ENCODE assay signal across 15 cellular contexts in the genomic region with DNA sequence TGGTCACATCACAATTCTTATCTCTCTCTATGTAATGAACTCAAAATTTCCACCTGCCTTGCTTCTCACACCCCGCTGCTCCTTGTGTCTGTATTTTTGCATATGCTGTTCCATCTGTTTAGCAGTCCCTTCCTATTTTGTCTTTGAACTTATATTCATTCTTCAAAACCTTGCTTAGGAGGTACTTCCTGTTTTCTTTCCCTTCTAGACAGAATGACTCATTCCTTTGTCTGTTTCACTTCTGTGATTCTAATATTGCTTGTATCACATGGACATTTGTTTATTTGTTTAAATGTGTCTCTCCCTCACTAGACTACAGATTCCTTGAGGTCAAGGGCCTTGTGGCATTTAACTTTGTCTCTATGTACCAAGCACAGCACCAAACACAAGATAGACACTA.
A peak's percentile ranks its signal among the peaks of the same experiment; 100 is the strongest.
DNase-seq lines count a peak whose midpoint lies in the region; ATAC-seq and TF ChIP-seq lines count a peak whose summit lies in the region.
"Had no signal": no experiment of that assay in that cellular context is flagged by ENCODE, and none has a peak within 500 bp of the region (broad histone marks: within the 10 kb centered on the region; RNA-seq: fewer than 3 reads in every experiment).

No MANE protein-coding gene starts in this region.

- H3K9me3 ChIP-seq in T-helper 17 cell (ENCODE audit: control insufficient read depth, low read length, poor library complexity, severe bottlenecking): no peaks in the 10 kb centered on the region
- H3K9me3 ChIP-seq in right atrium auricular region: no peaks in the 10 kb centered on the region

- DNase-seq in Caki2 (ENCODE audit: low read depth): peak; percentile 58
- DNase-seq in T-helper 17 cell: no peak
- DNase-seq in activated T-cell treated with anti-CD3 and anti-CD28 coated beads, Interleukin-2, amount 50 U/mL, for 24 hours: no peak
- no peak for DNase-seq in HK-2 (ENCODE audit: unreplicated experiment)
- no peak for DNase-seq in activated T-cell treated with anti-CD3 and anti-CD28 coated beads, Interleukin-2, amount 50 U/mL, for 1 hour
- no peak for DNase-seq in right atrium auricular region (ENCODE audit: low spot score)
- DNase-seq: activated CD4-positive, alpha-beta T cell treated with anti-CD3 and anti-CD28 coated beads for 1 hour; NCI-H524 treated with DMSO at 0.1 percent for 48 hours; stimulated activated naive CD8-positive, alpha-beta T cell treated with anti-CD3 and anti-CD28 coated beads, Interleukin-15, amount 100 ng/mL, for 72 hours had no signal

- no peak for TF ChIP-seq CTCF in right atrium auricular region (IDR thresholded peaks at IDR 0.05)

- no peak overlapping the region for H3K4me3 ChIP-seq in right atrium auricular region
- H3K4me3 ChIP-seq: lung, skin epidermis had no signal

- H3K36me3 Mint-ChIP-seq in T-helper 17 cell (ENCODE audit: low read depth): no peaks in the 10 kb centered on the region
- no peaks in the 10 kb centered on the region for H3K36me3 Mint-ChIP-seq in activated T-cell treated with anti-CD3 and anti-CD28 coated beads, Interleukin-2, amount 50 U/mL, for 24 hours (ENCODE audit: low read depth)

- H3K27me3 Mint-ChIP-seq in T-helper 17 cell: no peaks in the 10 kb centered on the region
- no peaks in the 10 kb centered on the region for H3K27me3 Mint-ChIP-seq in activated T-cell treated with anti-CD3 and anti-CD28 coated beads, Interleukin-2, amount 50 U/mL, for 24 hours
- H3K27me3 Mint-ChIP-seq: stimulated activated naive CD8-positive, alpha-beta T cell treated with anti-CD3 and anti-CD28 coated beads, Interleukin-15, amount 100 ng/mL, for 72 hours had no signal

- no peak overlapping the region for H3K27ac Mint-ChIP-seq in T-helper 17 cell
- no peak overlapping the region for H3K27ac Mint-ChIP-seq in activated T-cell treated with anti-CD3 and anti-CD28 coated beads, Interleukin-2, amount 50 U/mL, for 24 hours
- H3K27ac Mint-ChIP-seq: stimulated activated naive CD8-positive, alpha-beta T cell treated with anti-CD3 and anti-CD28 coated beads, Interleukin-15, amount 100 ng/mL, for 72 hours had no signal

- H3K36me3 ChIP-seq in right atrium auricular region: no peaks in the 10 kb centered on the region

- peak; percentile 72 for ATAC-seq in GM19452 (IDR thresholded peaks at IDR 0.05; ENCODE audit: unreplicated experiment)
- ATAC-seq in HG03175 (IDR thresholded peaks at IDR 0.05; ENCODE audit: unreplicated experiment): peak; percentile 84
- no peak for ATAC-seq in T-helper 17 cell
- ATAC-seq: stimulated activated naive CD8-positive, alpha-beta T cell treated with anti-CD3 and anti-CD28 coated beads, Interleukin-15, amount 100 ng/mL, for 72 hours had no signal

- H3K4me1 Mint-ChIP-seq in T-helper 17 cell: no peaks in the 10 kb centered on the region
- H3K4me1 Mint-ChIP-seq in activated T-cell treated with anti-CD3 and anti-CD28 coated beads, Interleukin-2, amount 50 U/mL, for 24 hours (ENCODE audit: low read depth): no peaks in the 10 kb centered on the region
- H3K4me1 Mint-ChIP-seq: stimulated activated naive CD8-positive, alpha-beta T cell treated with anti-CD3 and anti-CD28 coated beads, Interleukin-15, amount 100 ng/mL, for 72 hours had no signal

- H3K27me3 ChIP-seq in right atrium auricular region: no peaks in the 10 kb centered on the region

- H3K4me1 ChIP-seq in right atrium auricular region: no peaks in the 10 kb centered on the region

- peak overlapping the region; percentile 1 for H3K4me3 Mint-ChIP-seq in T-helper 17 cell
- H3K4me3 Mint-ChIP-seq in activated T-cell treated with anti-CD3 and anti-CD28 coated beads, Interleukin-2, amount 50 U/mL, for 24 hours: no peak overlapping the region
- H3K4me3 Mint-ChIP-seq: stimulated activated naive CD8-positive, alpha-beta T cell treated with anti-CD3 and anti-CD28 coated beads, Interleukin-15, amount 100 ng/mL, for 72 hours had no signal

- no peaks in the 10 kb centered on the region for H3K9me3 Mint-ChIP-seq in activated T-cell treated with anti-CD3 and anti-CD28 coated beads, Interleukin-2, amount 50 U/mL, for 24 hours

- in situ Hi-C loops in Caki2 (cut with HindIII; ENCODE audit: low pct_unique_long_range_greater_than_20kb, low sequenced_read_pairs): no loop called here

- no peak overlapping the region for H3K27ac ChIP-seq in right atrium auricular region
- H3K27ac ChIP-seq: epithelial cell of prostate, HL-60, skin epidermis had no signal
